Comparison of ENCODE assay signal across 15 cellular contexts in genomic region chr12:40020261-40020691, GRCh38.
DNase-seq lines count a peak whose midpoint lies in the region; ATAC-seq and TF ChIP-seq lines count a peak whose summit lies in the region.
"Had no signal": no experiment of that assay in that cellular context is flagged by ENCODE, and none has a peak within 500 bp of the region (broad histone marks: within the 10 kb centered on the region; RNA-seq: fewer than 3 reads in every experiment).

No MANE protein-coding gene starts in this region.

- no peaks in the 10 kb centered on the region for H3K79me2 ChIP-seq in GM23338 (replicated peaks; ENCODE audit: insufficient read depth)

- TF ChIP-seq CTCF in GM23338 (conservative IDR thresholded peaks at IDR 0.05; ENCODE audit: low read depth in 2 of 2) (no peak), neural crest cell (conservative IDR thresholded peaks at IDR 0.05) (no peak)

- peak overlapping the region; percentile 89 for H3K27ac Mint-ChIP-seq in GM23338
- peak overlapping the region; percentile 30 for H3K27ac Mint-ChIP-seq in neural crest cell (ENCODE audit: unreplicated experiment)
- H3K27ac Mint-ChIP-seq: CD8-positive, alpha-beta memory T cell had no signal

- H3K4me2 ChIP-seq in GM23338 = peak overlapping the region; percentile 15
- H3K4me2 ChIP-seq: BLaER1 had no signal

- H3K36me3 Mint-ChIP-seq in GM23338 (ENCODE audit: low read depth) (no peaks in the 10 kb centered on the region; the same call in 2 of the 3 replicates), neural crest cell (ENCODE audit: low read depth) (no peaks in the 10 kb centered on the region)

- H2AFZ ChIP-seq in GM23338 = no peak overlapping the region

- H3K4me3 ChIP-seq in GM23338 (peak overlapping the region; percentile 12; the same call in 1 of the 2 replicates), NT2/D1 (ENCODE audit: insufficient read length, low read depth) (no peak overlapping the region), iPS-15b (ENCODE audit: low read depth, low read length) (peak overlapping the region; percentile 5)
- H3K4me3 ChIP-seq: BLaER1, K562 had no signal

- H3F3A ChIP-seq in GM23338 (replicated peaks; ENCODE audit: low read depth) = no peaks in the 10 kb centered on the region

- H3K9me3 ChIP-seq in NT2/D1 (ENCODE audit: insufficient read depth, low read length) = no peaks in the 10 kb centered on the region
- H3K9me3 ChIP-seq in iPS-15b (ENCODE audit: control insufficient read depth, insufficient read depth, low read length) = no peaks in the 10 kb centered on the region
- H3K9me3 ChIP-seq: BLaER1, Caco-2 had no signal

- DNase-seq in GM23338 (ENCODE audit: low spot score) = peak; percentile 72
- DNase-seq in NT2/D1 (ENCODE audit: low read depth, low spot score) = peak; percentile 51
- DNase-seq in neural crest cell (ENCODE audit: low read depth, low spot score) = no peak
- DNase-seq in activated CD8-positive, alpha-beta memory T cell treated with anti-CD3 and anti-CD28 coated beads, Interleukin-2, amount 50 U/mL, for 4 hours = no peak
- no peak for DNase-seq in stimulated activated CD4-positive, alpha-beta T cell treated with anti-CD3 and anti-CD28 coated beads, Interleukin-2, amount 100 ng/mL, for 24 hours
- DNase-seq: 8988T; AML-193; Caco-2; CD8-positive, alpha-beta memory T cell; DMS53; H7 had no signal

- no peaks in the 10 kb centered on the region for H3K9me2 ChIP-seq in GM23338 (ENCODE audit: insufficient read depth)

- H3K4me3 Mint-ChIP-seq in GM23338 = peak overlapping the region; percentile 50
- H3K4me3 Mint-ChIP-seq in neural crest cell = no peak overlapping the region
- H3K4me3 Mint-ChIP-seq: CD8-positive, alpha-beta memory T cell had no signal

- H3K4me1 Mint-ChIP-seq in GM23338 = peaks cover 58% of the 10 kb centered on the region
- H3K4me1 Mint-ChIP-seq in neural crest cell = peaks cover 12% of the 10 kb centered on the region

- H3K9ac ChIP-seq in NT2/D1 (ENCODE audit: insufficient read length, low read depth) (no peak overlapping the region), iPS-15b (ENCODE audit: low read depth, low read length) (no peak overlapping the region)
- H3K9ac ChIP-seq: BLaER1 had no signal

- ATAC-seq in GM23338 (peak; percentile 88), GM21367 (IDR thresholded peaks at IDR 0.05; ENCODE audit: unreplicated experiment) (no peak)
- ATAC-seq: K562 had no signal

- peaks cover 5% of the 10 kb centered on the region for H3K27me3 Mint-ChIP-seq in GM23338 (ENCODE audit: insufficient read depth, low read depth, poor library complexity)
- H3K27me3 Mint-ChIP-seq in neural crest cell (ENCODE audit: low read depth) = no peaks in the 10 kb centered on the region
- H3K27me3 Mint-ChIP-seq: CD8-positive, alpha-beta memory T cell had no signal

- H4K20me1 ChIP-seq in GM23338 (replicated peaks; ENCODE audit: insufficient read depth) = no peaks in the 10 kb centered on the region
- H4K20me1 ChIP-seq: BLaER1 had no signal

- peak overlapping the region; percentile 28; the same call in 1 of the 2 replicates for H3K27ac ChIP-seq in GM23338 (ENCODE audit: low read depth)
- H3K27ac ChIP-seq: BLaER1 had no signal

- H3K9me3 Mint-ChIP-seq in GM23338 (no peaks in the 10 kb centered on the region), neural crest cell (no peaks in the 10 kb centered on the region)
- H3K9me3 Mint-ChIP-seq: CD8-positive, alpha-beta memory T cell had no signal

- H3K36me3 ChIP-seq in GM23338 (ENCODE audit: insufficient read depth) (no peaks in the 10 kb centered on the region), NT2/D1 (ENCODE audit: insufficient read depth, insufficient read length, low read length) (no peaks in the 10 kb centered on the region), iPS-15b (ENCODE audit: control insufficient read depth, insufficient read depth, low read length) (no peaks in the 10 kb centered on the region)
- H3K36me3 ChIP-seq: BLaER1 had no signal

- H3K27me3 ChIP-seq in GM23338 (ENCODE audit: insufficient read depth) (no peaks in the 10 kb centered on the region), NT2/D1 (ENCODE audit: insufficient read depth, insufficient read length) (no peaks in the 10 kb centered on the region), iPS-15b (ENCODE audit: control insufficient read depth, insufficient read depth, low read length) (no peaks in the 10 kb centered on the region)
- H3K27me3 ChIP-seq: BLaER1 had no signal

- H3K4me1 ChIP-seq in GM23338 (ENCODE audit: insufficient read depth) (peaks cover 34% of the 10 kb centered on the region), NT2/D1 (ENCODE audit: insufficient read depth, insufficient read length) (no peaks in the 10 kb centered on the region), iPS-15b (ENCODE audit: control insufficient read depth, insufficient read depth, low read length) (peaks cover 27% of the 10 kb centered on the region)
- H3K4me1 ChIP-seq: Caco-2 had no signal

TF ChIP-seq in GM23338, 12 proteins besides CTCF, POLR2A, EP300 and RAD21 (continues in another document):
- TF ChIP-seq REST (IDR thresholded peaks at IDR 0.05; ENCODE audit: unreplicated experiment) = no peak

Comparison
In these comparisons a context has a peak if more than half of its experiments do, and no peak if none do; other contexts are left out.
1. DNase-seq: peak in GM23338 (single experiment) and NT2/D1 (single experiment); none in neural crest cell (single experiment), activated CD8-positive, alpha-beta memory T cell treated with anti-CD3 and anti-CD28 coated beads, Interleukin-2, amount 50 U/mL, for 4 hours (single experiment) and stimulated activated CD4-positive, alpha-beta T cell treated with anti-CD3 and anti-CD28 coated beads, Interleukin-2, amount 100 ng/mL, for 24 hours (0 of 2).